ENCODE assay signal across 19 cellular contexts in genomic region chr13:29810145-29810742, GRCh38. TPM values are rescaled to one million over a fixed set of nuclear protein-coding genes. Genes with fewer than 3 reads are reported as not detected.
DNase-seq lines count a peak whose midpoint lies in the region; ATAC-seq and TF ChIP-seq lines count a peak whose summit lies in the region.
"Had no signal": no experiment of that assay in that cellular context is flagged by ENCODE, and none has a peak within 500 bp of the region (broad histone marks: within the 10 kb centered on the region; RNA-seq: fewer than 3 reads in every experiment).

No MANE protein-coding gene starts in this region.

- H3T11ph ChIP-seq in H9 (ENCODE audit: low read length), result no peak overlapping the region

- peaks cover 71% of the 10 kb centered on the region for H3K4me1 Mint-ChIP-seq in HFFc6 (ENCODE audit: low read depth)
- peaks cover 13 to 15% of the 10 kb centered on the region in 2 experiments for H3K4me1 Mint-ChIP-seq in H9

- H2AK5ac ChIP-seq in H9 (ENCODE audit: insufficient read length, low read length), result no peak overlapping the region

- no peak overlapping the region for H3K23ac ChIP-seq in H9 (ENCODE audit: insufficient read length, low read depth, low read length)

- no peak for TF ChIP-seq EP300 in stomach (IDR thresholded peaks at IDR 0.05)

- H3K79me2 ChIP-seq in H9 (ENCODE audit: insufficient read depth, low read length), result peaks cover 1% of the 10 kb centered on the region; the same call in 1 of the 2 replicates

- peak; percentile 90 for ATAC-seq in body of pancreas
- ATAC-seq in HG03354 (IDR thresholded peaks at IDR 0.05; ENCODE audit: poor library complexity, severe bottlenecking, unreplicated experiment), result no peak
- ATAC-seq in GM21381 (IDR thresholded peaks at IDR 0.05; ENCODE audit: unreplicated experiment), result no peak
- ATAC-seq: PC-3, right cardiac atrium had no signal

- no peaks in the 10 kb centered on the region for H4K20me1 ChIP-seq in H9 (ENCODE audit: control insufficient read depth, insufficient read depth, insufficient read length)

- H3K4me3 Mint-ChIP-seq in HFFc6 (no peak overlapping the region), H9 (no peak overlapping the region)

- H4K5ac ChIP-seq in H9 (ENCODE audit: insufficient read length, low read depth, low read length), result no peak overlapping the region

- H2BK15ac ChIP-seq in H9 (ENCODE audit: low read depth, low read length), result no peak overlapping the region

- H3K4me2 ChIP-seq in H9 (ENCODE audit: insufficient read depth, insufficient read length, low read length), result no peak overlapping the region

- H3K27ac ChIP-seq in body of pancreas, result peak overlapping the region in 3 of 4 donors; percentile 53 to 80 (median 60)
- peak overlapping the region in 3 of 5 donors; percentile 34 to 63 (median 48) for H3K27ac ChIP-seq in stomach
- no peak overlapping the region for H3K27ac ChIP-seq in H9 (ENCODE audit: insufficient read length, low read depth, low read length)
- H3K27ac ChIP-seq: brain microvascular endothelial cell, thyroid gland, WERI-Rb-1 had no signal

- H3K23me2 ChIP-seq in H9 (ENCODE audit: insufficient read length, low read depth, low read length, poor library complexity, severe bottlenecking), result no peaks in the 10 kb centered on the region

- no peaks in the 10 kb centered on the region for H3K79me1 ChIP-seq in H9 (ENCODE audit: insufficient read depth, low read depth, low read length, poor library complexity, severe bottlenecking)

- no peak overlapping the region for H2BK120ac ChIP-seq in H9 (ENCODE audit: low read depth, low read length, poor library complexity, severe bottlenecking)

- no peak overlapping the region for H2AFZ ChIP-seq in H9 (ENCODE audit: low read length)

- no peak overlapping the region for H3K56ac ChIP-seq in H9 (ENCODE audit: insufficient read length, low read depth, low read length)

- DNase-seq in DMS79 (lab: John Stamatoyannopoulos, UW), result peak; percentile 3
- DNase-seq in DMS79 treated with DMSO at 0.1 percent for 48 hours (lab: John Stamatoyannopoulos, UW), result no peak
- DNase-seq in HFFc6, result no peak
- no peak for DNase-seq in body of pancreas
- no peak for DNase-seq in stomach
- no peak for DNase-seq in H9
- DNase-seq: activated naive CD4-positive, alpha-beta T cell; brain microvascular endothelial cell; CD4-positive, CD25-positive, alpha-beta regulatory T cell; mammary epithelial cell; NCI-H1105 treated with DMSO at 0.1 percent for 48 hours; NCI-H226; PC-3; right cardiac atrium; stimulated activated CD4-positive, alpha-beta T cell treated with anti-CD3 and anti-CD28 coated beads, Interleukin-2, amount 100 ng/mL, for 48 hours; thyroid gland; WERI-Rb-1 had no signal

- no peak overlapping the region for H2BK5ac ChIP-seq in H9 (ENCODE audit: insufficient read length, low read length)

- no peaks in the 10 kb centered on the region; the same call in 1 of the 2 replicates for H3K27me3 Mint-ChIP-seq in HFFc6 (ENCODE audit: insufficient read depth)
- no peaks in the 10 kb centered on the region for H3K27me3 Mint-ChIP-seq in H9 (ENCODE audit: low read depth)
- H3K27me3 Mint-ChIP-seq: CD4-positive, CD25-positive, alpha-beta regulatory T cell had no signal

- WGBS in body of pancreas, 2 donors, result 10 to 13% methylated on average over 2 of the region's 2 CpGs
- WGBS in stomach, 5 donors, result 15 to 36% (median 21%) methylated on average over 2 of the region's 2 CpGs
- no CpG with 5 or more reads among the region's 2 CpGs for WGBS in H9 (ENCODE audit: extremely low coverage, insufficient read length, low lambda C conversion rate)

- H4K91ac ChIP-seq in H9 (ENCODE audit: insufficient read length, low read depth, low read length), result no peak overlapping the region

- H3K4me1 ChIP-seq in body of pancreas (peaks cover 81% of the 10 kb centered on the region), stomach (peaks cover 46 to 87% (median 66%) of the 10 kb centered on the region in 4 donors), H9 (ENCODE audit: insufficient read depth, low read length) (no peaks in the 10 kb centered on the region)

- no peaks in the 10 kb centered on the region for H3K9me3 ChIP-seq in body of pancreas
- no peaks in the 10 kb centered on the region for H3K9me3 ChIP-seq in stomach
- no peaks in the 10 kb centered on the region for H3K9me3 ChIP-seq in H9 (ENCODE audit: control insufficient read depth, low read depth, low read length)
- H3K9me3 ChIP-seq: thyroid gland had no signal

- no peak overlapping the region for H3K14ac ChIP-seq in H9 (ENCODE audit: insufficient read depth, low read length)

- no peak overlapping the region for H3K9ac ChIP-seq in H9 (ENCODE audit: extremely low read depth, insufficient read length, low read length)

- no peaks in the 10 kb centered on the region for H3K36me3 Mint-ChIP-seq in HFFc6 (ENCODE audit: low read depth)
- no peaks in the 10 kb centered on the region for H3K36me3 Mint-ChIP-seq in H9 (ENCODE audit: insufficient read depth in 1 of 3, low read depth in 3 of 3)

- H3K27me3 ChIP-seq in body of pancreas, result no peaks in the 10 kb centered on the region
- H3K27me3 ChIP-seq in stomach, result no peaks in the 10 kb centered on the region
- H3K27me3 ChIP-seq in H9 (ENCODE audit: insufficient read depth, low read length), result no peaks in the 10 kb centered on the region
- H3K27me3 ChIP-seq: brain microvascular endothelial cell, thyroid gland had no signal

- H2BK12ac ChIP-seq in H9 (ENCODE audit: insufficient read length, low read depth, low read length), result no peak overlapping the region

- H3K4ac ChIP-seq in H9 (ENCODE audit: low read depth, low read length), result no peak overlapping the region

- H3K18ac ChIP-seq in H9 (ENCODE audit: insufficient read length, low read depth, low read length), result no peak overlapping the region

- H3K4me3 ChIP-seq in body of pancreas (no peak overlapping the region), stomach (no peak overlapping the region)
- H3K4me3 ChIP-seq: thyroid gland had no signal

- peak overlapping the region; percentile 24; the same call in 1 of the 2 replicates for H3K27ac Mint-ChIP-seq in HFFc6
- peak overlapping the region in 1 of 3 experiments; percentile 3; a peak in 1 of 7 replicates for H3K27ac Mint-ChIP-seq in H9

- intact Hi-C loops in body of pancreas (cut with DNase I) (no loop called here), stomach (cut with DNase I; ENCODE audit: low total_unique reads) (no loop called here)

- H2BK20ac ChIP-seq in H9 (ENCODE audit: low read depth, low read length, poor library complexity, severe bottlenecking), result no peak overlapping the region

- TF ChIP-seq POLR2A in body of pancreas (IDR thresholded peaks at IDR 0.05) (no peak), stomach (IDR thresholded peaks at IDR 0.05) (no peak)

- no peaks in the 10 kb centered on the region for H3K36me3 ChIP-seq in body of pancreas (replicated peaks in 1 of 2; ENCODE audit: insufficient read depth in 1 of 2, low read depth in 2 of 2)
- H3K36me3 ChIP-seq in stomach, result no peaks in the 10 kb centered on the region
- H3K36me3 ChIP-seq: brain microvascular endothelial cell, thyroid gland, WERI-Rb-1 had no signal

- TF ChIP-seq CTCF in HFFc6 (IDR thresholded peaks at IDR 0.05) (no peak), body of pancreas (IDR thresholded peaks at IDR 0.05) (no peak), stomach (IDR thresholded peaks at IDR 0.05) (no peak), H9 (conservative IDR thresholded peaks at IDR 0.05) (no peak)

- H3K9me3 Mint-ChIP-seq in HFFc6 (no peaks in the 10 kb centered on the region), H9 (no peaks in the 10 kb centered on the region)

- no peak overlapping the region for H4K8ac ChIP-seq in H9 (replicated peaks; ENCODE audit: insufficient read length, low read depth, low read length)

RNA-seq across cellular contexts. Expression of gene UBL3, which starts 40.2 kb away (rescaled TPM):
- 10 to 100 TPM; 38.0 to 57.4 (median 44.6) TPM for total RNA-seq in HFFc6 (2021; fragmentation: NEBNext Ultra II Directional; extraction: Animal tissue kit (Norgen Biotek cat#: 25700))
- 10 to 100 TPM; 20.4 to 33.2 TPM for total RNA-seq in body of pancreas
- 100 to 1,000 TPM in 1 of 5 donors, 10 to 100 TPM in 4; 24.3 to 115 (median 45.5) TPM for total RNA-seq in stomach
- 100 to 1,000 TPM in 1 of 3 donors, 10 to 100 TPM in 2; 21.5 to 100 (median 39.0) TPM for polyA plus RNA-seq in stomach
- 19.0 and 19.3 TPM in 2 replicates for total RNA-seq in H9 (2021)
